ENCODE assay signal across 15 cellular contexts in genomic region chr9:18330736-18331335, GRCh38.
A peak's percentile ranks its signal among the peaks of the same experiment; 100 is the strongest.
DNase-seq lines count a peak whose midpoint lies in the region; ATAC-seq, FAIRE-seq and TF ChIP-seq lines count a peak whose summit lies in the region.
"Had no signal": no experiment of that assay in that cellular context is flagged by ENCODE, and none has a peak within 500 bp of the region (broad histone marks: within the 10 kb centered on the region; RNA-seq: fewer than 3 reads in every experiment).

No MANE protein-coding gene starts in this region.

- in situ Hi-C loops in ACHN (cut with HindIII; ENCODE audit: low pct_ligation_motif_present, low pct_unique_long_range_greater_than_20kb, low sequenced_read_pairs) = no loop called here

- H3K4me3 ChIP-seq in cardiac muscle cell = no peak overlapping the region
- no peak overlapping the region for H3K4me3 ChIP-seq in heart left ventricle
- no peak overlapping the region for H3K4me3 ChIP-seq in bronchial epithelial cell (ENCODE audit: low read depth, low read length)
- H3K4me3 ChIP-seq in keratinocyte (ENCODE audit: control insufficient read depth in 2 of 3, extremely low read depth in 1 of 3, insufficient read depth in 2 of 3, low read depth in 1 of 3, low read length in 3 of 3) = no peak overlapping the region
- no peak overlapping the region for H3K4me3 ChIP-seq in uterus
- H3K4me3 ChIP-seq in foreskin fibroblast (ENCODE audit: low read depth in 1 of 2, low read length in 2 of 2) = no peak overlapping the region

- no peak overlapping the region for H3K4me2 ChIP-seq in keratinocyte (ENCODE audit: control insufficient read depth, extremely low read depth, insufficient read depth, low read depth, low read length)
- H3K4me2 ChIP-seq: SK-N-SH had no signal

- H2AFZ ChIP-seq in keratinocyte (ENCODE audit: control insufficient read depth, low read length) = peak overlapping the region; percentile 1

- no peaks in the 10 kb centered on the region for H3K27me3 ChIP-seq in cardiac muscle cell
- H3K27me3 ChIP-seq in heart left ventricle = no peaks in the 10 kb centered on the region
- no peaks in the 10 kb centered on the region for H3K27me3 ChIP-seq in bronchial epithelial cell (ENCODE audit: control insufficient read depth, insufficient read depth, low read length)
- no peaks in the 10 kb centered on the region for H3K27me3 ChIP-seq in keratinocyte (ENCODE audit: control insufficient read depth, extremely low read depth, insufficient read depth, low read length)
- no peaks in the 10 kb centered on the region for H3K27me3 ChIP-seq in uterus

- dilution Hi-C loops in keratinocyte (cut with MboI; ENCODE audit: extremely low pct_ligation_motif_present, low sequenced_read_pairs) = no loop called here

- no peaks in the 10 kb centered on the region for H3K9me3 ChIP-seq in cardiac muscle cell (ENCODE audit: low read depth)
- H3K9me3 ChIP-seq in heart left ventricle = peaks cover 0 to 2% (median 0%) of the 10 kb centered on the region in 12 donors
- H3K9me3 ChIP-seq in keratinocyte (ENCODE audit: control insufficient read depth, low read depth, low read length) = no peaks in the 10 kb centered on the region
- no peaks in the 10 kb centered on the region for H3K9me3 ChIP-seq in uterus
- H3K9me3 ChIP-seq: SK-N-SH had no signal

- DNase-seq in cardiac muscle cell (ENCODE audit: low read depth in 1 of 2, low spot score in 1 of 2) = peak in 1 of 2 donors; percentile 51
- no peak for DNase-seq in heart left ventricle
- DNase-seq in bronchial epithelial cell (ENCODE audit: low read depth) = peak; percentile 32
- no peak for DNase-seq in keratinocyte (ENCODE audit: low read depth, low spot score)
- no peak for DNase-seq in uterus
- DNase-seq in foreskin fibroblast = no peak
- DNase-seq in ACHN = no peak
- no peak for DNase-seq in NAMALWA (ENCODE audit: low spot score)
- DNase-seq: CD4-positive, CD25-positive, alpha-beta regulatory T cell; DND-41; NCI-H1048; NCI-H2029 treated with DMSO at 0.1 percent for 48 hours; NCI-H345; SK-N-SH had no signal

- TF ChIP-seq CTCF in cardiac muscle cell (IDR thresholded peaks at IDR 0.05; ENCODE audit: low read depth, low read length) (no peak), heart left ventricle (IDR thresholded peaks at IDR 0.05) (no peak), bronchial epithelial cell (IDR thresholded peaks at IDR 0.05; ENCODE audit: insufficient read depth, low read length, severe bottlenecking) (no peak), keratinocyte (optimal IDR thresholded peaks at IDR 0.05 in 1 of 3, IDR thresholded peaks at IDR 0.05 in 1 of 3, conservative IDR thresholded peaks at IDR 0.05 in 1 of 3; ENCODE audit: extremely low read depth in 1 of 3, insufficient read depth in 2 of 3, low read length in 3 of 3) (no peak), uterus (IDR thresholded peaks at IDR 0.05) (no peak), foreskin fibroblast (IDR thresholded peaks at IDR 0.05; ENCODE audit: low read depth, low read length) (no peak)

- H3K36me3 ChIP-seq in cardiac muscle cell = no peaks in the 10 kb centered on the region
- no peaks in the 10 kb centered on the region for H3K36me3 ChIP-seq in heart left ventricle
- H3K36me3 ChIP-seq in bronchial epithelial cell (ENCODE audit: control insufficient read depth, insufficient read depth, low read length) = no peaks in the 10 kb centered on the region
- no peaks in the 10 kb centered on the region for H3K36me3 ChIP-seq in keratinocyte (ENCODE audit: control insufficient read depth in 2 of 2, extremely low read depth in 1 of 2, insufficient read depth in 2 of 2, low read length in 2 of 2)
- no peaks in the 10 kb centered on the region for H3K36me3 ChIP-seq in uterus

- intact Hi-C loops in heart left ventricle (cut with DNase I) (no loop called here), uterus (cut with DNase I; ENCODE audit: low total_unique reads) (no loop called here)

- TF ChIP-seq POLR2A in heart left ventricle (IDR thresholded peaks at IDR 0.05) (no peak), uterus (IDR thresholded peaks at IDR 0.05) (no peak)

- H3K9me1 ChIP-seq in keratinocyte (ENCODE audit: control insufficient read depth, extremely low read depth, insufficient read depth, low read length) = no peaks in the 10 kb centered on the region

- H3K27ac ChIP-seq in cardiac muscle cell (peak overlapping the region; percentile 22), heart left ventricle (no peak overlapping the region), keratinocyte (ENCODE audit: control insufficient read depth, insufficient read depth, low read length) (no peak overlapping the region), uterus (peak overlapping the region; percentile 49 to 58)

- no peak overlapping the region for H3K9ac ChIP-seq in keratinocyte (ENCODE audit: control insufficient read depth, extremely low read depth, insufficient read depth, low read length)
- H3K9ac ChIP-seq: SK-N-SH had no signal

- H3K79me2 ChIP-seq in keratinocyte (ENCODE audit: control insufficient read depth, insufficient read depth, low read length) = no peaks in the 10 kb centered on the region

- H4K20me1 ChIP-seq in keratinocyte (ENCODE audit: control insufficient read depth, extremely low read depth, insufficient read depth, low read length) = no peaks in the 10 kb centered on the region

- ATAC-seq in heart left ventricle = no peak

- 75 to 82% (median 80%) methylated on average over 2 of the region's 2 CpGs for WGBS in heart left ventricle, 4 donors

- H3K4me1 ChIP-seq in cardiac muscle cell (ENCODE audit: low read depth) (peaks cover 6% of the 10 kb centered on the region), heart left ventricle (peaks cover 0 to 24% (median 3%) of the 10 kb centered on the region in 12 donors), keratinocyte (ENCODE audit: control insufficient read depth, extremely low read depth, insufficient read depth, low read length) (no peaks in the 10 kb centered on the region), uterus (peaks cover 0 to 15% of the 10 kb centered on the region in 2 donors)

- FAIRE-seq in bronchial epithelial cell (lab: Jason Lieb, UNC) (no peak), keratinocyte (lab: Jason Lieb, UNC) (peak; percentile 44)
- FAIRE-seq: HTR-8/SVneo had no signal

Comparison
In these comparisons a context has a peak if more than half of its experiments do, and no peak if none do; other contexts are left out.
1. H3K27ac ChIP-seq: peak in cardiac muscle cell (single experiment) and uterus (2 of 2); none in heart left ventricle (0 of 12) and keratinocyte (single experiment).